In the genomic region with DNA sequence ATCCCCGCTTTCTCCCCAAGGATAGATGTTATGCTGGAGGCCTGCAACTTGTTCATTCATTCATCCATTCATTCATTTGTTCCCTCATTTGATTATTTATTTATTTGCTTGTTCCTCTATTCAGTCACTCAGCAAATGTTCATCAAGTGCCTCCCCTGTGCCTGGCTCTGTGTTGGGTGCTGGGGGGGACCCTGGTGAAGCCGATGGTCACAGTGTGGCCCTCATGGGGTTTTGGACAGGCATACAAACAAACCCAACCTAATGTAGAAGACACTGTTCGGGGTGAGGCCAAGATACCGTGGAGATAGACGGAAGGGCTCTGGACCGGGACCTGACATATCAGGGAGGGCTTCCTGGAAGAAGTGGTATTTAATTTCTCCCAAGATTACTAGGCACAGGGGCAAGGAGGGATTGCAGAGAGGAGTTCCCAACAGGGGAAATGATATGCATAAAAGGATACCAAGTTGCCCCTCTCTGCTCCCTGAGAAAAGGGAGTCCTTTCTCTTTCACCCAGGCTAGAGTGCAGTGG, we compare ENCODE assay signal across 21 cellular contexts. TPM values are rescaled to one million over a fixed set of nuclear protein-coding genes. Genes with fewer than 3 reads are reported as not detected.
"Had no signal": no experiment of that assay in that cellular context is flagged by ENCODE, and none has a peak within 500 bp of the region (broad histone marks: within the 10 kb centered on the region; RNA-seq: fewer than 3 reads in every experiment).

No MANE protein-coding gene starts in this region.

- H3K27ac ChIP-seq: HL-60, SJSA1, SK-N-MC had no signal

- DNase-seq: KBM-7, MM.1S, NCI-H1092 treated with DMSO at 0.1 percent for 48 hours, NCI-H1436, NCI-H187, NCI-H2029, NCI-H2081 treated with DMSO at 0.1 percent for 48 hours, NCI-H524, NCI-H69, NCI-H774, Right ventricle myocardium superior, RPMI8226, SIG-M5 had no signal

- H3K36me3 Mint-ChIP-seq: IgD-negative memory B cell had no signal

- H3K36me3 ChIP-seq: SJSA1 had no signal

- H3K9me3 ChIP-seq: SJSA1 had no signal

- H3K27ac Mint-ChIP-seq: IgD-negative memory B cell had no signal

- H3K4me3 ChIP-seq: SJSA1, SK-N-MC had no signal

- H3K4me1 ChIP-seq: SJSA1 had no signal

- H3K4me3 Mint-ChIP-seq: IgD-negative memory B cell had no signal

- FAIRE-seq: HTR-8/SVneo, RCC 7860 had no signal

- H3K27me3 ChIP-seq: SJSA1 had no signal

- H3K4me1 Mint-ChIP-seq: IgD-negative memory B cell had no signal

RNA-seq across cellular contexts. Expression of a gene that starts 58.1 kb away (rescaled TPM):
- total RNA-seq: M059J, NCI-H460 had no signal
- polyA plus RNA-seq: IgD-negative memory B cell had no signal
